Comparison of ENCODE assay signal across 8 cellular contexts in the genomic region with DNA sequence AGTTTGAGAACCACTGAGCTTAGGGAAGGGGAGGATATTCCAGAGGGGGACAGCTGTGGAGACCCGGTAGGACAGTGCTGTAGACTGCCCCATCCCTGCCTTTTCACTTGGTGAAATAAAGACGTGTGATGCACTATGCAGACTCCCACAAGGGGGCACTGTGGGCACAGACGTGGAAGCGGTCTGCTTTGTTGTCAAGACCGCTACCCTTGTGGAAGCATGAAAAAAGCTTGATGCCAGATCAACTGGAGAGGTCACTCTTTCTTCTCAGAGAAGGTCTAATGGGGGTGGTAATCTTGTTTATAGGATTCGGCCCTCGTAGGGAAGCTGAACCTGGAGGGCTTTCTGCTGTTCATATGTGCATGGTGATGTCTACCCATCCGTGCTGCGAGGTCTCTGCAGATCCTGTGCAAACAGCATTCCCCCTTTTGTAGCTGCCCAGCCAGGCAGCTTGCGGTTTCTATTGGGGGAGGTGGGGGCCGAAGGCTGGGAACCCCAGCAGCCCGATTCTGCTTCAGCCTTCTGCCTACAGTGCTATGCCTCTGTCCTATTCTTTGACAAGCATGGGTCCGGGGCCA. TPM values are rescaled to one million over a fixed set of nuclear protein-coding genes. Genes with fewer than 3 reads are reported as not detected.
DNase-seq lines count a peak whose midpoint lies in the region; ATAC-seq and TF ChIP-seq lines count a peak whose summit lies in the region.

No MANE protein-coding gene starts in this region.

- DNase-seq in Daoy (ENCODE audit: low read depth) = peak; percentile 74
- peak; percentile 43 for DNase-seq in NCI-H2107 treated with DMSO at 0.1 percent for 48 hours (lab: John Stamatoyannopoulos, UW; ENCODE audit: unreplicated experiment)
- peak; percentile 65 for DNase-seq in brain pericyte (ENCODE audit: low read depth, low spot score)
- DNase-seq in inferior parietal cortex (ENCODE audit: extremely low spot score) = peak; percentile 98
- DNase-seq in stimulated activated CD4-positive, alpha-beta T cell treated with anti-CD3 and anti-CD28 coated beads, Interleukin-15, amount 100 ng/mL, for 48 hours (ENCODE audit: low read depth in 2 of 2) = peak; percentile 64 to 77

- ATAC-seq in HG02588 (IDR thresholded peaks at IDR 0.05; ENCODE audit: unreplicated experiment) = peak; percentile 45
- no peak for ATAC-seq in GM18517 (IDR thresholded peaks at IDR 0.05; ENCODE audit: unreplicated experiment)

- peak; percentile 92 for TF ChIP-seq CTCF in VCaP (conservative IDR thresholded peaks at IDR 0.05)

- H3K27ac ChIP-seq in VCaP = no peak overlapping the region

RNA-seq across cellular contexts. Expression of gene RPS24, which starts 13.7 kb away (rescaled TPM):
- 2,233 and 2,498 TPM in 2 replicates for total RNA-seq in Daoy (2014; rRNA removed; shearing (Covaris generic))

RNA-seq across cellular contexts. Expression of gene POLR3A, which starts 18.1 kb away (rescaled TPM):
- 8.3 and 15.0 TPM in 2 replicates for total RNA-seq in Daoy (2014; rRNA removed; shearing (Covaris generic))

Comparison
In these comparisons a context has a peak if more than half of its experiments do, and no peak if none do; other contexts are left out.
1. DNase-seq: peak in every context shown above with its lines; median percentile 98 in inferior parietal cortex; 74 in Daoy; 70 in stimulated activated CD4-positive, alpha-beta T cell treated with anti-CD3 and anti-CD28 coated beads, Interleukin-15, amount 100 ng/mL, for 48 hours; 65 in brain pericyte; 43 in NCI-H2107 treated with DMSO at 0.1 percent for 48 hours.